ENCODE assay signal across 26 cellular contexts in genomic region chr1:223203694-223204093, GRCh38.
"Had no signal": no experiment of that assay in that cellular context is flagged by ENCODE, and none has a peak within 500 bp of the region (broad histone marks: within the 10 kb centered on the region; RNA-seq: fewer than 3 reads in every experiment).

No MANE protein-coding gene starts in this region.

- H3K27ac Mint-ChIP-seq: naive thymus-derived CD4-positive, alpha-beta T cell had no signal

- DNase-seq: dermis blood vessel endothelial cell; dorsolateral prefrontal cortex; effector CD4-positive, alpha-beta T cell; effector memory CD4-positive, alpha-beta T cell; erythroblast; esophagus squamous epithelium; foreskin fibroblast; foreskin melanocyte; gastrocnemius medialis; glutamatergic neuron; head of caudate nucleus; heart right ventricle; hippocampal formation; left cardiac atrium; left ventricle myocardium superior; lower lobe of right lung; mesenchymal stem cell; midbrain; naive thymus-derived CD4-positive, alpha-beta T cell had no signal

- H3K4me3 Mint-ChIP-seq: naive thymus-derived CD4-positive, alpha-beta T cell had no signal

- FAIRE-seq: colon, endometrium, islet of Langerhans, keratinocyte had no signal

- H3K4me3 ChIP-seq: coronary artery, dorsolateral prefrontal cortex, esophagus squamous epithelium, gastrocnemius medialis, heart right ventricle, left lung, lower lobe of right lung had no signal

- H3K36me3 ChIP-seq: esophagus squamous epithelium, gastrocnemius medialis, heart right ventricle, left lung, lower lobe of right lung had no signal

- H3K27me3 ChIP-seq: gastrocnemius medialis, left lung had no signal

- ATAC-seq: gastrocnemius medialis; left lung; left ventricle myocardium superior; naive thymus-derived CD4-positive, alpha-beta T cell had no signal

- H3K9me3 ChIP-seq: esophagus squamous epithelium, gastrocnemius medialis, heart right ventricle, left lung, lower lobe of right lung had no signal

- H3K27ac ChIP-seq: coronary artery, dorsolateral prefrontal cortex, epithelial cell of prostate, esophagus squamous epithelium, gastrocnemius medialis, heart right ventricle, left lung, lower lobe of right lung had no signal

- H3K4me1 ChIP-seq: left lung, lower lobe of right lung had no signal

- H3K36me3 Mint-ChIP-seq: naive thymus-derived CD4-positive, alpha-beta T cell had no signal
